Comparison of ENCODE assay signal across 8 cellular contexts in genomic region chr5:94111209-94112004, GRCh38.
DNase-seq lines count a peak whose midpoint lies in the region; ATAC-seq and TF ChIP-seq lines count a peak whose summit lies in the region.

No MANE protein-coding gene starts in this region.

- H3K36me3 Mint-ChIP-seq in GM23338 (ENCODE audit: low read depth), result peaks cover 9% of the 10 kb centered on the region
- peaks cover 12 to 23% (median 20%) of the 10 kb centered on the region in 5 donors for H3K36me3 Mint-ChIP-seq in naive thymus-derived CD4-positive, alpha-beta T cell
- H3K36me3 Mint-ChIP-seq in stimulated activated memory B cell treated with anti-CD40 and anti-IgM and Interleukin-4, amounts not matched to agents 10 μg/mL and 1 μg/mL and 100 μg/mL, for 72 hours, result peaks cover 25% of the 10 kb centered on the region

- POLR2A ChIA-PET in naive thymus-derived CD4-positive, alpha-beta T cell (lab: Charles Lee), result no interaction called here

- peak; percentile 97 for ATAC-seq in GM23338
- peak; percentile 96 for ATAC-seq in naive thymus-derived CD4-positive, alpha-beta T cell
- peak; percentile 99 for ATAC-seq in stimulated activated memory B cell treated with anti-CD40 and anti-IgM and Interleukin-4, amounts not matched to agents 10 μg/mL and 1 μg/mL and 100 μg/mL, for 72 hours

- peaks cover 4% of the 10 kb centered on the region for H3K27me3 Mint-ChIP-seq in GM23338 (ENCODE audit: insufficient read depth, low read depth, poor library complexity)
- peaks cover 0 to 15% (median 14%) of the 10 kb centered on the region in 5 donors for H3K27me3 Mint-ChIP-seq in naive thymus-derived CD4-positive, alpha-beta T cell
- H3K27me3 Mint-ChIP-seq in stimulated activated memory B cell treated with anti-CD40 and anti-IgM and Interleukin-4, amounts not matched to agents 10 μg/mL and 1 μg/mL and 100 μg/mL, for 72 hours, result peaks cover 17% of the 10 kb centered on the region

- H3K4me1 ChIP-seq in GM23338 (ENCODE audit: insufficient read depth) (peaks cover 9% of the 10 kb centered on the region; the same call in 1 of the 2 replicates), fibroblast of lung (ENCODE audit: control insufficient read depth, extremely low read depth, insufficient read depth, low read length) (no peaks in the 10 kb centered on the region)
- peaks cover 8 to 10% of the 10 kb centered on the region in 2 donors for H3K4me1 ChIP-seq in naive thymus-derived CD4-positive, alpha-beta T cell (ENCODE audit: control insufficient read depth in 2 of 2, insufficient read depth in 2 of 2, low read length in 2 of 2)

- CTCF ChIA-PET in naive thymus-derived CD4-positive, alpha-beta T cell (lab: Charles Lee), result no interaction called here

- peak overlapping the region; percentile 93 for H3K27ac Mint-ChIP-seq in GM23338
- peak overlapping the region; percentile 93 to 97 (median 96) for H3K27ac Mint-ChIP-seq in naive thymus-derived CD4-positive, alpha-beta T cell
- H3K27ac Mint-ChIP-seq in stimulated activated memory B cell treated with anti-CD40 and anti-IgM and Interleukin-4, amounts not matched to agents 10 μg/mL and 1 μg/mL and 100 μg/mL, for 72 hours, result peak overlapping the region; percentile 96

- no peaks in the 10 kb centered on the region for H3K9me2 ChIP-seq in GM23338 (ENCODE audit: insufficient read depth)

- intact Hi-C loops in naive thymus-derived CD4-positive, alpha-beta T cell (cut with micrococcal nuclease), result loop anchor here (1.0 to 10.0 kb wide), 7 partner anchors 497 to 1851 kb away; partner anchors contain the start of genes KIAA0825 (in 2 of the 2), SLF1 (in 2 of the 2), ELL2 (in 1 of the 2) and NR2F1-AS1 (in 1 of the 2)

- H3K36me3 ChIP-seq in GM23338 (ENCODE audit: insufficient read depth) (no peaks in the 10 kb centered on the region), fibroblast of lung (ENCODE audit: control insufficient read depth, insufficient read depth, low read length) (no peaks in the 10 kb centered on the region)
- H3K36me3 ChIP-seq in naive thymus-derived CD4-positive, alpha-beta T cell (ENCODE audit: control insufficient read depth in 2 of 3, insufficient read depth in 3 of 3, low read length in 3 of 3), result peaks cover 0 to 5% (median 0%) of the 10 kb centered on the region in 3 experiments

- peak; percentile 96 for DNase-seq in EH (ENCODE audit: low read depth)
- DNase-seq in GM23338 (ENCODE audit: low spot score), result peak; percentile 99
- DNase-seq in Kasumi-1 (lab: John Stamatoyannopoulos, UW), result peak; percentile 93 to 96
- DNase-seq in RKO (ENCODE audit: low spot score), result peak; percentile 98
- DNase-seq in activated T-helper 1 cell treated with anti-CD3 and anti-CD28 coated beads, Interleukin-2, amount 50 U/mL, for 16 hours (ENCODE audit: low read depth in 1 of 2, low spot score in 1 of 2), result peak; percentile 84
- DNase-seq in fibroblast of lung (ENCODE audit: low read depth in 2 of 2), result peak; percentile 96 to 98
- peak; percentile 77 to 93 (median 90) for DNase-seq in naive thymus-derived CD4-positive, alpha-beta T cell

- H3K79me2 ChIP-seq in GM23338 (replicated peaks; ENCODE audit: insufficient read depth) (no peaks in the 10 kb centered on the region), fibroblast of lung (ENCODE audit: control insufficient read depth, insufficient read depth, low read length) (peaks cover 13% of the 10 kb centered on the region)

- peaks cover 19% of the 10 kb centered on the region for H3K9me3 Mint-ChIP-seq in GM23338
- peaks cover 6 to 26% (median 14%) of the 10 kb centered on the region in 11 donors for H3K9me3 Mint-ChIP-seq in naive thymus-derived CD4-positive, alpha-beta T cell
- peaks cover 18% of the 10 kb centered on the region for H3K9me3 Mint-ChIP-seq in stimulated activated memory B cell treated with anti-CD40 and anti-IgM and Interleukin-4, amounts not matched to agents 10 μg/mL and 1 μg/mL and 100 μg/mL, for 72 hours

- H3K27me3 ChIP-seq in GM23338 (ENCODE audit: insufficient read depth) (no peaks in the 10 kb centered on the region), fibroblast of lung (ENCODE audit: control insufficient read depth, insufficient read depth, low read length) (no peaks in the 10 kb centered on the region)
- H3K27me3 ChIP-seq in naive thymus-derived CD4-positive, alpha-beta T cell (ENCODE audit: control insufficient read depth in 2 of 2, insufficient read depth in 2 of 2, low read length in 2 of 2), result no peaks in the 10 kb centered on the region

- H3K4me2 ChIP-seq in GM23338 (peak overlapping the region; percentile 90), fibroblast of lung (ENCODE audit: extremely low read depth, insufficient read depth, low read length) (peak overlapping the region; percentile 59)

- H4K20me1 ChIP-seq in GM23338 (replicated peaks; ENCODE audit: insufficient read depth), result no peaks in the 10 kb centered on the region
- no peaks in the 10 kb centered on the region for H4K20me1 ChIP-seq in fibroblast of lung (ENCODE audit: control insufficient read depth, extremely low read depth, insufficient read depth, low read length)

- H3K4me3 ChIP-seq in GM23338 (peak overlapping the region; percentile 66), fibroblast of lung (replicated peaks in 1 of 4; ENCODE audit: control extremely low read depth in 1 of 4, insufficient read depth in 1 of 4, low read depth in 3 of 4, low read length in 4 of 4) (peak overlapping the region; percentile 75 to 91 (median 86))
- peak overlapping the region; percentile 90 for H3K4me3 ChIP-seq in naive thymus-derived CD4-positive, alpha-beta T cell (ENCODE audit: low read length)

- peak overlapping the region; percentile 67 for H3K9ac ChIP-seq in fibroblast of lung (ENCODE audit: insufficient read depth, low read length)

- H2AFZ ChIP-seq in GM23338, result peak overlapping the region; percentile 90
- H2AFZ ChIP-seq in fibroblast of lung (ENCODE audit: low read length), result peak overlapping the region; percentile 98

- H3K27ac ChIP-seq in GM23338 (ENCODE audit: low read depth) (peak overlapping the region; percentile 40; the same call in 1 of the 2 replicates), fibroblast of lung (ENCODE audit: insufficient read depth, low read length) (peak overlapping the region; percentile 89)
- peak overlapping the region; percentile 85 for H3K27ac ChIP-seq in naive thymus-derived CD4-positive, alpha-beta T cell (ENCODE audit: low read depth, low read length)

- H3F3A ChIP-seq in GM23338 (replicated peaks; ENCODE audit: low read depth), result 0 out of 2 replicates have a peak, but pooled peaks cover 3% of the 10 kb centered on the region

- H3K9me3 ChIP-seq in fibroblast of lung (ENCODE audit: control insufficient read depth, insufficient read depth, low read depth, low read length), result no peaks in the 10 kb centered on the region
- peaks cover 0 to 1% (median 0%) of the 10 kb centered on the region in 3 experiments for H3K9me3 ChIP-seq in naive thymus-derived CD4-positive, alpha-beta T cell (ENCODE audit: control insufficient read depth in 2 of 3, low read length in 3 of 3)

- peak overlapping the region; percentile 92 for H3K4me3 Mint-ChIP-seq in GM23338
- H3K4me3 Mint-ChIP-seq in naive thymus-derived CD4-positive, alpha-beta T cell, result peak overlapping the region; percentile 88 to 97 (median 95)
- H3K4me3 Mint-ChIP-seq in stimulated activated memory B cell treated with anti-CD40 and anti-IgM and Interleukin-4, amounts not matched to agents 10 μg/mL and 1 μg/mL and 100 μg/mL, for 72 hours, result peak overlapping the region; percentile 88

- TF ChIP-seq CTCF in GM23338 (conservative IDR thresholded peaks at IDR 0.05; ENCODE audit: low read depth in 2 of 2), result peak in 1 of 2 experiments; percentile 26; a peak in 1 of 4 replicates
- TF ChIP-seq CTCF in fibroblast of lung (conservative IDR thresholded peaks at IDR 0.05 in 1 of 2, IDR thresholded peaks at IDR 0.05 in 1 of 2; ENCODE audit: low read depth in 1 of 2, low read length in 2 of 2), result peak; percentile 13 to 20

- peaks cover 11% of the 10 kb centered on the region; the same call in 2 of the 3 replicates for H3K4me1 Mint-ChIP-seq in GM23338
- peaks cover 21 to 50% (median 47%) of the 10 kb centered on the region in 7 donors for H3K4me1 Mint-ChIP-seq in naive thymus-derived CD4-positive, alpha-beta T cell
- peaks cover 40% of the 10 kb centered on the region for H3K4me1 Mint-ChIP-seq in stimulated activated memory B cell treated with anti-CD40 and anti-IgM and Interleukin-4, amounts not matched to agents 10 μg/mL and 1 μg/mL and 100 μg/mL, for 72 hours

Comparison
In these comparisons a context has a peak if more than half of its experiments do, and no peak if none do; other contexts are left out.
1. Peak in every context shown above with its lines: DNase-seq, ATAC-seq, H3K4me3 ChIP-seq and H3K27ac ChIP-seq.